Comparison of ENCODE assay signal across 1 cellular context in genomic region chr1:41633764-41634163, GRCh38.
TF ChIP-seq lines count a peak whose summit lies in the region.

No MANE protein-coding gene starts in this region.

TF ChIP-seq in SK-N-SH, 30 proteins besides CTCF, POLR2A, EP300 and RAD21 (continued from another document):
- no peak for TF ChIP-seq REST (IDR thresholded peaks at IDR 0.05; ENCODE audit: low read depth, low read length)
- TF ChIP-seq TEAD4 (IDR thresholded peaks at IDR 0.05; ENCODE audit: borderline replicate concordance, insufficient read depth): peak; percentile 58; the same call in 1 of the 2 replicates
- TF ChIP-seq, protein P1, sequence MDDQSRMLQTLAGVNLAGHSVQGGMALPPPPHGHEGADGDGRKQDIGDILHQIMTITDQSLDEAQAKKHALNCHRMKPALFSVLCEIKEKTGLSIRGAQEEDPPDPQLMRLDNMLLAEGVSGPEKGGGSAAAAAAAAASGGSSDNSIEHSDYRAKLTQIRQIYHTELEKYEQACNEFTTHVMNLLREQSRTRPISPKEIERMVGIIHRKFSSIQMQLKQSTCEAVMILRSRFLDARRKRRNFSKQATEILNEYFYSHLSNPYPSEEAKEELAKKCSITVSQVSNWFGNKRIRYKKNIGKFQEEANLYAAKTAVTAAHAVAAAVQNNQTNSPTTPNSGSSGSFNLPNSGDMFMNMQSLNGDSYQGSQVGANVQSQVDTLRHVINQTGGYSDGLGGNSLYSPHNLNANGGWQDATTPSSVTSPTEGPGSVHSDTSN (IDR thresholded peaks at IDR 0.05): peak; percentile 62
- TF ChIP-seq SIN3A (IDR thresholded peaks at IDR 0.05; ENCODE audit: borderline replicate concordance, low read depth, low read length): peak; percentile 59; the same call in 1 of the 2 replicates
- TF ChIP-seq GABPA (IDR thresholded peaks at IDR 0.05; ENCODE audit: low read depth): no peak
- TF ChIP-seq POLR2AphosphoS5 (IDR thresholded peaks at IDR 0.05; ENCODE audit: low read depth, low read length): no peak
- no peak for TF ChIP-seq NRF1 (IDR thresholded peaks at IDR 0.05; ENCODE audit: low read depth, low read length)
- no peak for TF ChIP-seq EZH2phosphoT487 (IDR thresholded peaks at IDR 0.05; ENCODE audit: borderline replicate concordance, low read depth)
